ENCODE assay signal across 1 cellular context in genomic region chr9:6187272-6187671, GRCh38.
A peak's percentile ranks its signal among the peaks of the same experiment; 100 is the strongest.
TF ChIP-seq lines count a peak whose summit lies in the region.

No MANE protein-coding gene starts in this region.

TF ChIP-seq in A549, 52 proteins besides CTCF, POLR2A, EP300 and RAD21 (continued from another document):
- TF ChIP-seq REST (IDR thresholded peaks at IDR 0.05), result peak; percentile 29; the same call in 1 of the 2 replicates
